ENCODE assay signal across 17 cellular contexts in genomic region chr11:118339281-118340045, GRCh38. TPM values are rescaled to one million over a fixed set of nuclear protein-coding genes. Genes with fewer than 3 reads are reported as not detected.
A peak's percentile ranks its signal among the peaks of the same experiment; 100 is the strongest.
DNase-seq lines count a peak whose midpoint lies in the region; ATAC-seq and TF ChIP-seq lines count a peak whose summit lies in the region.
"Had no signal": no experiment of that assay in that cellular context is flagged by ENCODE, and none has a peak within 500 bp of the region (broad histone marks: within the 10 kb centered on the region; RNA-seq: fewer than 3 reads in every experiment).

No MANE protein-coding gene starts in this region.

- H3K27ac Mint-ChIP-seq in Caco-2 (ENCODE audit: unreplicated experiment) (peak overlapping the region; percentile 46), T-helper 17 cell (peak overlapping the region; percentile 100), progenitor cell of endocrine pancreas (peak overlapping the region; percentile 66)
- peak overlapping the region; percentile 97 for H3K27ac Mint-ChIP-seq in activated naive CD8-positive, alpha-beta T cell treated with anti-CD3 and anti-CD28 coated beads, Interleukin-2, amount 10 ng/mL, durations not matched to agents 7 days and 5 days

- H3K4me1 ChIP-seq in Caco-2: peaks cover 15% of the 10 kb centered on the region
- H3K4me1 ChIP-seq: gastroesophageal sphincter had no signal

- H3K9me3 ChIP-seq in Caco-2: no peaks in the 10 kb centered on the region
- no peaks in the 10 kb centered on the region for H3K9me3 ChIP-seq in T-helper 17 cell (ENCODE audit: control insufficient read depth, low read length, poor library complexity, severe bottlenecking)
- H3K9me3 ChIP-seq: gastroesophageal sphincter had no signal

- intact Hi-C loops in Caco-2 (cut with micrococcal nuclease; ENCODE audit: unreplicated experiment): no loop called here

- POLR2A ChIA-PET in Caco-2 (lab: Charles Lee): no interaction called here
- POLR2A ChIA-PET in activated naive CD8-positive, alpha-beta T cell treated with anti-CD3 and anti-CD28 coated beads, Interleukin-2, amount 10 ng/mL, durations not matched to agents 7 days and 5 days (lab: Charles Lee): interaction anchor here (0.7 to 2.0 kb wide), 16 partner anchors 8 to 453 kb away, joined by 3 to 11 read pairs (median 3); partner anchors contain the start of genes JAML, MPZL2 and UBE4A

- TF ChIP-seq CTCF in Caco-2 (IDR thresholded peaks at IDR 0.05; ENCODE audit: insufficient read depth in 1 of 2, low read depth in 1 of 2, low read length in 1 of 2, severe bottlenecking in 1 of 2, unreplicated experiment in 1 of 2) (no peak), progenitor cell of endocrine pancreas (IDR thresholded peaks at IDR 0.05; ENCODE audit: unreplicated experiment) (no peak)

- no TSS peak for BruUV-seq in Caco-2 (replicated peaks; lab: Mats Ljungman, UMichigan)

- H3K36me3 Mint-ChIP-seq in Caco-2 (ENCODE audit: insufficient read depth, unreplicated experiment) (peaks cover 6% of the 10 kb centered on the region), T-helper 17 cell (ENCODE audit: low read depth) (peaks cover 20% of the 10 kb centered on the region), progenitor cell of endocrine pancreas (ENCODE audit: insufficient read depth) (no peaks in the 10 kb centered on the region)
- H3K36me3 Mint-ChIP-seq in activated naive CD8-positive, alpha-beta T cell treated with anti-CD3 and anti-CD28 coated beads, Interleukin-2, amount 10 ng/mL, durations not matched to agents 7 days and 5 days: peaks cover 43% of the 10 kb centered on the region
- H3K36me3 Mint-ChIP-seq: WTC11 had no signal

- H3K27me3 Mint-ChIP-seq in Caco-2 (ENCODE audit: insufficient read depth, unreplicated experiment): no peaks in the 10 kb centered on the region
- no peaks in the 10 kb centered on the region for H3K27me3 Mint-ChIP-seq in T-helper 17 cell
- no peaks in the 10 kb centered on the region for H3K27me3 Mint-ChIP-seq in activated naive CD8-positive, alpha-beta T cell treated with anti-CD3 and anti-CD28 coated beads, Interleukin-2, amount 10 ng/mL, durations not matched to agents 7 days and 5 days
- H3K27me3 Mint-ChIP-seq in progenitor cell of endocrine pancreas: peaks cover 6% of the 10 kb centered on the region

- DNase-seq in Caco-2 (no peak), T-helper 17 cell (no peak), progenitor cell of endocrine pancreas (ENCODE audit: low spot score, unreplicated experiment) (no peak), Ammon's horn (ENCODE audit: low spot score) (no peak), germinal center (ENCODE audit: low spot score) (no peak)
- DNase-seq in activated naive CD8-positive, alpha-beta T cell treated with anti-CD3 and anti-CD28 coated beads, Interleukin-2, amount 10 ng/mL, durations not matched to agents 7 days and 5 days: peak; percentile 57
- DNase-seq: mesenchymal stem cell, NCI-H187, NCI-H69, substantia nigra, SW 1271 had no signal

- CTCF ChIA-PET in Caco-2 (lab: Charles Lee): interaction anchor here (0.6 to 1.3 kb wide), 2 partner anchors 12 to 44 kb away, joined by 3 read pairs; no protein-coding TSS in a partner anchor

- H3K4me1 Mint-ChIP-seq in Caco-2 (ENCODE audit: low read depth, unreplicated experiment) (peaks cover 7% of the 10 kb centered on the region), T-helper 17 cell (peaks cover 60% of the 10 kb centered on the region), progenitor cell of endocrine pancreas (ENCODE audit: low read depth) (no peaks in the 10 kb centered on the region)
- H3K4me1 Mint-ChIP-seq in activated naive CD8-positive, alpha-beta T cell treated with anti-CD3 and anti-CD28 coated beads, Interleukin-2, amount 10 ng/mL, durations not matched to agents 7 days and 5 days: peaks cover 59% of the 10 kb centered on the region

- no peaks in the 10 kb centered on the region for H3K36me3 ChIP-seq in Caco-2 (ENCODE audit: control insufficient read depth, insufficient read depth, low read length)
- H3K36me3 ChIP-seq: cardiac muscle cell, gastroesophageal sphincter had no signal

- H3K27me3 ChIP-seq in Caco-2 (replicated peaks; ENCODE audit: control insufficient read depth, insufficient read depth, low read length): no peaks in the 10 kb centered on the region

- no peak overlapping the region for H3K4me3 ChIP-seq in Caco-2 (ENCODE audit: low read depth, low read length)
- H3K4me3 ChIP-seq: cardiac muscle cell, gastroesophageal sphincter had no signal

- ATAC-seq in T-helper 17 cell (peak; percentile 5), HG02588 (IDR thresholded peaks at IDR 0.05; ENCODE audit: unreplicated experiment) (no peak), HG03280 (IDR thresholded peaks at IDR 0.05; ENCODE audit: unreplicated experiment) (no peak)
- ATAC-seq in activated naive CD8-positive, alpha-beta T cell treated with anti-CD3 and anti-CD28 coated beads, Interleukin-2, amount 10 ng/mL, durations not matched to agents 7 days and 5 days (ENCODE audit: low read depth): no peak
- ATAC-seq: WTC11 had no signal

- no peak overlapping the region for H3K4me3 Mint-ChIP-seq in Caco-2 (ENCODE audit: unreplicated experiment)
- peak overlapping the region; percentile 99 for H3K4me3 Mint-ChIP-seq in T-helper 17 cell
- H3K4me3 Mint-ChIP-seq in activated naive CD8-positive, alpha-beta T cell treated with anti-CD3 and anti-CD28 coated beads, Interleukin-2, amount 10 ng/mL, durations not matched to agents 7 days and 5 days: peak overlapping the region; percentile 89
- H3K4me3 Mint-ChIP-seq in progenitor cell of endocrine pancreas (ENCODE audit: low read depth): no peak overlapping the region
- H3K4me3 Mint-ChIP-seq: WTC11 had no signal

- H3K9me3 Mint-ChIP-seq in Caco-2 (ENCODE audit: unreplicated experiment) (peaks cover under 1% of the 10 kb centered on the region), progenitor cell of endocrine pancreas (ENCODE audit: low read depth) (no peaks in the 10 kb centered on the region)
- no peaks in the 10 kb centered on the region for H3K9me3 Mint-ChIP-seq in activated naive CD8-positive, alpha-beta T cell treated with anti-CD3 and anti-CD28 coated beads, Interleukin-2, amount 10 ng/mL, durations not matched to agents 7 days and 5 days
- H3K9me3 Mint-ChIP-seq: WTC11 had no signal

RNA-seq across cellular contexts. Expression of gene CD3D, which starts 3.0 kb away (rescaled TPM):
- total RNA-seq in Caco-2 (2022) (not detected in 2 replicates), T-helper 17 cell (100 to 1,000 TPM; 313 to 354 TPM), progenitor cell of endocrine pancreas (not detected in 2 replicates)
- 100 to 1,000 TPM; 424 to 433 TPM for total RNA-seq in activated naive CD8-positive, alpha-beta T cell treated with anti-CD3 and anti-CD28 coated beads, Interleukin-2, amount 10 ng/mL, durations not matched to agents 7 days and 5 days
- total RNA-seq: cardiac muscle cell, LHCN-M2 had no signal

RNA-seq across cellular contexts. Expression of gene CD3G, which starts 4.7 kb away (rescaled TPM):
- 0.16 and 0.32 TPM in 2 replicates for total RNA-seq in Caco-2 (2022)
- total RNA-seq in T-helper 17 cell: 100 to 1,000 TPM; 156 to 170 TPM
- total RNA-seq in activated naive CD8-positive, alpha-beta T cell treated with anti-CD3 and anti-CD28 coated beads, Interleukin-2, amount 10 ng/mL, durations not matched to agents 7 days and 5 days: 100 to 1,000 TPM; 199 to 212 TPM
- not detected in 2 replicates for total RNA-seq in progenitor cell of endocrine pancreas
- total RNA-seq: cardiac muscle cell, LHCN-M2 had no signal

RNA-seq across cellular contexts. Expression of gene UBE4A, which starts 19.9 kb away (rescaled TPM):
- 103 and 106 TPM in 2 replicates for total RNA-seq in Caco-2 (2022)
- 10 to 100 TPM; 39.4 to 43.5 TPM for total RNA-seq in T-helper 17 cell
- total RNA-seq in activated naive CD8-positive, alpha-beta T cell treated with anti-CD3 and anti-CD28 coated beads, Interleukin-2, amount 10 ng/mL, durations not matched to agents 7 days and 5 days: 10 to 100 TPM; 43.4 to 44.4 TPM
- 49.2 and 49.8 TPM in 2 replicates for total RNA-seq in progenitor cell of endocrine pancreas

RNA-seq across cellular contexts. Expression of gene CD3E, which starts 34.9 kb away (rescaled TPM):
- total RNA-seq in Caco-2 (2022): 0.39 TPM in 1 of 2 replicates, not detected in the other
- 100 to 1,000 TPM; 511 to 544 TPM for total RNA-seq in T-helper 17 cell
- 100 to 1,000 TPM; 607 to 630 TPM for total RNA-seq in activated naive CD8-positive, alpha-beta T cell treated with anti-CD3 and anti-CD28 coated beads, Interleukin-2, amount 10 ng/mL, durations not matched to agents 7 days and 5 days
- total RNA-seq in progenitor cell of endocrine pancreas: not detected in 2 replicates
- total RNA-seq: cardiac muscle cell, LHCN-M2 had no signal

Comparison
In these comparisons a context has a peak if more than half of its experiments do, and no peak if none do; other contexts are left out.
1. H3K27ac Mint-ChIP-seq: peak in every context shown above with its lines; median percentile 100 in T-helper 17 cell; 97 in activated naive CD8-positive, alpha-beta T cell treated with anti-CD3 and anti-CD28 coated beads, Interleukin-2, amount 10 ng/mL, durations not matched to agents 7 days and 5 days; 66 in progenitor cell of endocrine pancreas; 46 in Caco-2.
2. H3K4me3 Mint-ChIP-seq: peak in T-helper 17 cell (single experiment) and activated naive CD8-positive, alpha-beta T cell treated with anti-CD3 and anti-CD28 coated beads, Interleukin-2, amount 10 ng/mL, durations not matched to agents 7 days and 5 days (single experiment); none in Caco-2 (single experiment) and progenitor cell of endocrine pancreas (single experiment).
3. RNA of gene CD3D, which starts 3.0 kb away (total RNA-seq): 424 to 433 TPM in activated naive CD8-positive, alpha-beta T cell treated with anti-CD3 and anti-CD28 coated beads, Interleukin-2, amount 10 ng/mL, durations not matched to agents 7 days and 5 days and 313 to 354 TPM in T-helper 17 cell; not detected in Caco-2 and not detected in progenitor cell of endocrine pancreas; every median in the first group is over 100 times any median in the second.
4. RNA of gene CD3G, which starts 4.7 kb away (total RNA-seq): 199 to 212 TPM in activated naive CD8-positive, alpha-beta T cell treated with anti-CD3 and anti-CD28 coated beads, Interleukin-2, amount 10 ng/mL, durations not matched to agents 7 days and 5 days and 156 to 170 TPM in T-helper 17 cell; 0.16 to 0.32 TPM in Caco-2 and not detected in progenitor cell of endocrine pancreas; every median in the first group is over 100 times any median in the second.